Comparison of ENCODE assay signal across 25 cellular contexts in genomic region chr5:132079081-132079480, GRCh38. TPM values are rescaled to one million over a fixed set of nuclear protein-coding genes. Genes with fewer than 3 reads are reported as not detected.
A peak's percentile ranks its signal among the peaks of the same experiment; 100 is the strongest.
DNase-seq lines count a peak whose midpoint lies in the region; ATAC-seq and TF ChIP-seq lines count a peak whose summit lies in the region.
"Had no signal": no experiment of that assay in that cellular context is flagged by ENCODE, and none has a peak within 500 bp of the region (broad histone marks: within the 10 kb centered on the region; RNA-seq: fewer than 3 reads in every experiment).

No MANE protein-coding gene starts in this region.

- H3K4me3 ChIP-seq in osteoblast (ENCODE audit: insufficient read depth, low read length) (no peak overlapping the region), SJCRH30 (no peak overlapping the region)

- TF ChIP-seq CTCF in activated CD8-positive, alpha-beta T cell treated with anti-CD3 and anti-CD28 coated beads for 36 hours (IDR thresholded peaks at IDR 0.05), result no peak
- TF ChIP-seq CTCF in osteoblast (IDR thresholded peaks at IDR 0.05; ENCODE audit: extremely low read depth, low read depth, low read length), result no peak

- no peaks in the 10 kb centered on the region for H3K9me3 Mint-ChIP-seq in activated CD4-positive, alpha-beta T cell treated with anti-CD3 and anti-CD28 coated beads for 36 hours (ENCODE audit: low read depth)
- H3K9me3 Mint-ChIP-seq in activated CD8-positive, alpha-beta T cell treated with anti-CD3 and anti-CD28 coated beads for 36 hours, result no peaks in the 10 kb centered on the region
- no peaks in the 10 kb centered on the region for H3K9me3 Mint-ChIP-seq in activated naive CD8-positive, alpha-beta T cell treated with anti-CD3 and anti-CD28 coated beads for 36 hours

- H3K36me3 ChIP-seq in osteoblast (ENCODE audit: insufficient read depth, low read length) (no peaks in the 10 kb centered on the region), SJCRH30 (no peaks in the 10 kb centered on the region)

- peaks cover 2% of the 10 kb centered on the region for H3K36me3 Mint-ChIP-seq in activated CD4-positive, alpha-beta T cell treated with anti-CD3 and anti-CD28 coated beads for 36 hours (ENCODE audit: low read depth)
- H3K36me3 Mint-ChIP-seq in activated CD8-positive, alpha-beta T cell treated with anti-CD3 and anti-CD28 coated beads for 36 hours (ENCODE audit: low read depth), result peaks cover 19% of the 10 kb centered on the region
- H3K36me3 Mint-ChIP-seq in activated naive CD8-positive, alpha-beta T cell treated with anti-CD3 and anti-CD28 coated beads for 36 hours, result peaks cover 13% of the 10 kb centered on the region
- H3K36me3 Mint-ChIP-seq in T-helper 17 cell (ENCODE audit: low read depth), result no peaks in the 10 kb centered on the region

- H3K4me1 Mint-ChIP-seq in activated CD4-positive, alpha-beta T cell treated with anti-CD3 and anti-CD28 coated beads for 36 hours, result peaks cover 40% of the 10 kb centered on the region
- peaks cover 57% of the 10 kb centered on the region for H3K4me1 Mint-ChIP-seq in activated CD8-positive, alpha-beta T cell treated with anti-CD3 and anti-CD28 coated beads for 36 hours (ENCODE audit: low read depth)
- peaks cover 43% of the 10 kb centered on the region for H3K4me1 Mint-ChIP-seq in activated naive CD8-positive, alpha-beta T cell treated with anti-CD3 and anti-CD28 coated beads for 36 hours
- H3K4me1 Mint-ChIP-seq in T-helper 17 cell, result peaks cover 28% of the 10 kb centered on the region

- no peak for ATAC-seq in activated CD4-positive, alpha-beta T cell treated with anti-CD3 and anti-CD28 coated beads for 36 hours
- no peak for ATAC-seq in activated CD8-positive, alpha-beta T cell treated with anti-CD3 and anti-CD28 coated beads for 36 hours
- no peak for ATAC-seq in HG03565 (IDR thresholded peaks at IDR 0.05; ENCODE audit: unreplicated experiment)
- ATAC-seq in T-helper 17 cell, result no peak
- ATAC-seq: HepG2, PC-3 had no signal

- no peaks in the 10 kb centered on the region for H4K20me1 ChIP-seq in osteoblast (ENCODE audit: insufficient read depth, low read length)

- no peaks in the 10 kb centered on the region for H3K27me3 Mint-ChIP-seq in activated CD4-positive, alpha-beta T cell treated with anti-CD3 and anti-CD28 coated beads for 36 hours
- no peaks in the 10 kb centered on the region for H3K27me3 Mint-ChIP-seq in activated CD8-positive, alpha-beta T cell treated with anti-CD3 and anti-CD28 coated beads for 36 hours
- no peaks in the 10 kb centered on the region for H3K27me3 Mint-ChIP-seq in activated naive CD8-positive, alpha-beta T cell treated with anti-CD3 and anti-CD28 coated beads for 36 hours
- H3K27me3 Mint-ChIP-seq in T-helper 17 cell, result no peaks in the 10 kb centered on the region

- no peak overlapping the region for H3K4me2 ChIP-seq in osteoblast (ENCODE audit: insufficient read depth, low read length)

- POLR2A ChIA-PET in activated CD4-positive, alpha-beta T cell treated with anti-CD3 and anti-CD28 coated beads for 36 hours (lab: Charles Lee), result no interaction called here
- POLR2A ChIA-PET in activated CD8-positive, alpha-beta T cell treated with anti-CD3 and anti-CD28 coated beads for 36 hours (lab: Charles Lee), result interaction anchor here (1.6 kb wide), 1 partner anchor 19 kb away, joined by 5 read pairs; no protein-coding TSS in a partner anchor

- CTCF ChIA-PET in activated CD4-positive, alpha-beta T cell treated with anti-CD3 and anti-CD28 coated beads for 36 hours (lab: Charles Lee), result no interaction called here
- CTCF ChIA-PET in activated CD8-positive, alpha-beta T cell treated with anti-CD3 and anti-CD28 coated beads for 36 hours (lab: Charles Lee), result interaction anchor here (1.0 kb wide), 1 partner anchor 101 kb away, joined by 3 read pairs; no protein-coding TSS in a partner anchor

- no peak overlapping the region for H2AFZ ChIP-seq in osteoblast (ENCODE audit: low read length)

- H3K9me3 ChIP-seq in osteoblast (ENCODE audit: low read depth, low read length) (no peaks in the 10 kb centered on the region), T-helper 17 cell (ENCODE audit: control insufficient read depth, low read length, poor library complexity, severe bottlenecking) (no peaks in the 10 kb centered on the region), SJCRH30 (replicated peaks) (no peaks in the 10 kb centered on the region)

- no peaks in the 10 kb centered on the region for H3K79me2 ChIP-seq in osteoblast (ENCODE audit: insufficient read depth, low read length)

- intact Hi-C loops in activated CD4-positive, alpha-beta T cell treated with anti-CD3 and anti-CD28 coated beads for 36 hours (cut with DNase I, micrococcal nuclease), result no loop called here
- intact Hi-C loops in activated CD8-positive, alpha-beta T cell treated with anti-CD3 and anti-CD28 coated beads for 36 hours (cut with micrococcal nuclease), result no loop called here

- no peak for DNase-seq in activated CD4-positive, alpha-beta T cell treated with anti-CD3 and anti-CD28 coated beads for 36 hours
- DNase-seq in activated CD4-positive, alpha-beta T cell treated with anti-CD3 and anti-CD28 coated beads, Interleukin-2, amount 50 U/mL, for 1 hour, result no peak
- no peak for DNase-seq in activated CD8-positive, alpha-beta T cell treated with anti-CD3 and anti-CD28 coated beads for 36 hours
- DNase-seq in activated naive CD8-positive, alpha-beta T cell treated with anti-CD3 and anti-CD28 coated beads for 36 hours, result no peak
- DNase-seq in osteoblast (ENCODE audit: insufficient read length, low spot score, missing footprints) (peak; percentile 51), T-helper 17 cell (no peak), SJCRH30 (no peak)
- DNase-seq: DMS153; DND-41; HCEC 1CT; Karpas-422; NCI-H1105; NCI-H1436 treated with DMSO at 0.1 percent for 48 hours; NCI-H187 treated with DMSO at 0.1 percent for 48 hours; NCI-H2171 treated with DMSO at 0.1 percent for 48 hours; NCI-H446; NCI-H524 treated with DMSO at 0.1 percent for 48 hours; NCI-H774; NK-92 treated with Interleukin-12 subunit alpha and Interleukin-12 subunit beta, amount 100 ng/mL, for 24 hours; PC-3 had no signal

- no peaks in the 10 kb centered on the region for H3K27me3 ChIP-seq in osteoblast (ENCODE audit: insufficient read depth, low read length)
- H3K27me3 ChIP-seq in SJCRH30, result no peaks in the 10 kb centered on the region

- H3K4me3 Mint-ChIP-seq in activated CD4-positive, alpha-beta T cell treated with anti-CD3 and anti-CD28 coated beads for 36 hours, result no peak overlapping the region
- no peak overlapping the region for H3K4me3 Mint-ChIP-seq in activated CD8-positive, alpha-beta T cell treated with anti-CD3 and anti-CD28 coated beads for 36 hours
- H3K4me3 Mint-ChIP-seq in activated naive CD8-positive, alpha-beta T cell treated with anti-CD3 and anti-CD28 coated beads for 36 hours, result no peak overlapping the region
- H3K4me3 Mint-ChIP-seq in T-helper 17 cell, result no peak overlapping the region

- H3K27ac Mint-ChIP-seq in activated CD4-positive, alpha-beta T cell treated with anti-CD3 and anti-CD28 coated beads for 36 hours, result peak overlapping the region; percentile 47
- peak overlapping the region; percentile 32 for H3K27ac Mint-ChIP-seq in activated CD8-positive, alpha-beta T cell treated with anti-CD3 and anti-CD28 coated beads for 36 hours
- peak overlapping the region; percentile 72 for H3K27ac Mint-ChIP-seq in activated naive CD8-positive, alpha-beta T cell treated with anti-CD3 and anti-CD28 coated beads for 36 hours
- H3K27ac Mint-ChIP-seq in T-helper 17 cell, result no peak overlapping the region

- peaks cover 3% of the 10 kb centered on the region for H3K4me1 ChIP-seq in osteoblast (ENCODE audit: insufficient read depth, low read length)
- H3K4me1 ChIP-seq in SJCRH30, result no peaks in the 10 kb centered on the region

- H3K27ac ChIP-seq in osteoblast (ENCODE audit: low read depth, low read length), result no peak overlapping the region
- no peak overlapping the region for H3K27ac ChIP-seq in SJCRH30

RNA-seq across cellular contexts. Expression of gene CSF2, which starts 5.5 kb away (rescaled TPM):
- 10 to 100 TPM; 52.6 to 59.5 TPM for total RNA-seq in activated CD4-positive, alpha-beta T cell treated with anti-CD3 and anti-CD28 coated beads for 36 hours
- total RNA-seq in activated CD8-positive, alpha-beta T cell treated with anti-CD3 and anti-CD28 coated beads for 36 hours, result 10 to 100 TPM; 61.5 to 64.1 TPM
- total RNA-seq in activated naive CD8-positive, alpha-beta T cell treated with anti-CD3 and anti-CD28 coated beads for 36 hours, result 100 to 1,000 TPM; 103 to 107 TPM
- not detected in 2 replicates for total RNA-seq in osteoblast
- not detected for total RNA-seq in T-helper 17 cell
- total RNA-seq in SJCRH30 (2014; rRNA removed; shearing (Covaris generic)), result not detected in 2 replicates
- total RNA-seq: H1, HepG2, HT1080 had no signal

RNA-seq across cellular contexts. Expression of gene IL3, which starts 18.6 kb away (rescaled TPM):
- 10 to 100 TPM; 10.8 to 11.6 TPM for total RNA-seq in activated CD4-positive, alpha-beta T cell treated with anti-CD3 and anti-CD28 coated beads for 36 hours
- under 1 TPM; 0.25 to 0.98 TPM for total RNA-seq in activated CD8-positive, alpha-beta T cell treated with anti-CD3 and anti-CD28 coated beads for 36 hours
- under 1 TPM; 0.20 to 0.49 TPM for total RNA-seq in activated naive CD8-positive, alpha-beta T cell treated with anti-CD3 and anti-CD28 coated beads for 36 hours
- total RNA-seq in osteoblast, result not detected in 2 replicates
- not detected for total RNA-seq in T-helper 17 cell
- total RNA-seq in SJCRH30 (2014; rRNA removed; shearing (Covaris generic)), result not detected in 2 replicates
- total RNA-seq: A172, H1, HepG2, HT1080, PC-3 had no signal

Comparison
In these comparisons a context has a peak if more than half of its experiments do, and no peak if none do; other contexts are left out.
1. RNA of gene CSF2, which starts 5.5 kb away (total RNA-seq): 103 to 107 TPM in activated naive CD8-positive, alpha-beta T cell treated with anti-CD3 and anti-CD28 coated beads for 36 hours, 61.5 to 64.1 TPM in activated CD8-positive, alpha-beta T cell treated with anti-CD3 and anti-CD28 coated beads for 36 hours and 52.6 to 59.5 TPM in activated CD4-positive, alpha-beta T cell treated with anti-CD3 and anti-CD28 coated beads for 36 hours; not detected in T-helper 17 cell, not detected in osteoblast and not detected in SJCRH30; every median in the first group is over 10 times any median in the second.
2. RNA of gene IL3, which starts 18.6 kb away (total RNA-seq): 10.8 to 11.6 TPM in activated CD4-positive, alpha-beta T cell treated with anti-CD3 and anti-CD28 coated beads for 36 hours; 0.25 to 0.98 TPM in activated CD8-positive, alpha-beta T cell treated with anti-CD3 and anti-CD28 coated beads for 36 hours, 0.20 to 0.49 TPM in activated naive CD8-positive, alpha-beta T cell treated with anti-CD3 and anti-CD28 coated beads for 36 hours, not detected in osteoblast, not detected in T-helper 17 cell and not detected in SJCRH30; every median in the first group is over 4 times any median in the second.